In the genomic region with DNA sequence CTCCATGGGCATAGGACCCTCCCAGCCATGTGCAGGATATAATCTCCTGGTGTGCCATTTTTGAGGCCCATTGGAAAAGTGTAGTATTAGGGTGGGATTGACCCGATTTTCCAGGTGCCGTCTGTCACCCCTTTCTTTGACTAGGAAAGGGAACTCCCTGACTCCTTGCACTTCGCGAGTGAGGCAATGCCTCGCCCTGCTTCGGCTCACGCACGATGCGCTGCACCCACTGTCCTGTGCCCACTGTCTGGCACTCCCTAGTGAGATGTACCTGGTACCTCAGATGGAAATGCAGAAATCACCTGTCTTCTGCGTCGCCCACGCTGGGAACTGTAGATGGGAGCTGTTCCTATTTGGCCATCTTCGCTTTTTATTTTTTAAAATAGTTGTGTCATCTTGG, we compare ENCODE assay signal across 1 cellular context. TPM values are rescaled to one million over a fixed set of nuclear protein-coding genes. Genes with fewer than 3 reads are reported as not detected.
DNase-seq lines count a peak whose midpoint lies in the region.
"Not testable (repeated sequence)": the region's sequence is repeated elsewhere in the genome, so short reads cannot be mapped to it uniquely, and the experiment has no call there.

No MANE protein-coding gene starts in this region.

- not testable (repeated sequence) for H3K18ac ChIP-seq in mesenchymal stem cell (ENCODE audit: low read depth in 1 of 2, low read length in 2 of 2)

- H4K91ac ChIP-seq in mesenchymal stem cell (ENCODE audit: low read length) = peak overlapping the region; percentile 15

- not testable (repeated sequence) for H2BK12ac ChIP-seq in mesenchymal stem cell (ENCODE audit: low read length in 2 of 2)

- H2AFZ ChIP-seq in mesenchymal stem cell (ENCODE audit: low read depth, low read length) = not testable (repeated sequence)

- H3K4me3 ChIP-seq in mesenchymal stem cell (ENCODE audit: insufficient read depth in 1 of 2, low read depth in 1 of 2, low read length in 2 of 2) = not testable (repeated sequence)

- H3K27ac ChIP-seq in mesenchymal stem cell (ENCODE audit: low read length, poor library complexity, severe bottlenecking) = not testable (repeated sequence)

- not testable (repeated sequence) for H3K23ac ChIP-seq in mesenchymal stem cell (ENCODE audit: low read length in 2 of 2)

- H3K4me2 ChIP-seq in mesenchymal stem cell (ENCODE audit: low read length, poor library complexity, severe bottlenecking) = not testable (repeated sequence)

- not testable (repeated sequence) for H2BK5ac ChIP-seq in mesenchymal stem cell (ENCODE audit: low read depth, low read length, poor library complexity, severe bottlenecking)

- not testable (repeated sequence) for DNase-seq in mesenchymal stem cell

- not testable (repeated sequence) for H3K4ac ChIP-seq in mesenchymal stem cell (ENCODE audit: low read depth in 1 of 2, low read length in 2 of 2)

- 94% methylated on average over 13 of the region's 13 CpGs for WGBS in mesenchymal stem cell

- H2BK120ac ChIP-seq in mesenchymal stem cell (ENCODE audit: low read depth, low read length) = not testable (repeated sequence)

- not testable (repeated sequence) for H3K79me1 ChIP-seq in mesenchymal stem cell (replicated peaks; ENCODE audit: low read length, poor library complexity, severe bottlenecking)

- not testable (repeated sequence) for H4K8ac ChIP-seq in mesenchymal stem cell (ENCODE audit: low read length)

- H3K36me3 ChIP-seq in mesenchymal stem cell (ENCODE audit: control insufficient read depth in 1 of 2, insufficient read depth in 2 of 2, low read depth in 1 of 2, low read length in 2 of 2) = peaks cover 7 to 44% of the 10 kb centered on the region in 2 experiments

- H3K9me3 ChIP-seq in mesenchymal stem cell (ENCODE audit: control insufficient read depth, low read length) = not testable (repeated sequence)

- H3K4me1 ChIP-seq in mesenchymal stem cell (ENCODE audit: control insufficient read depth, insufficient read depth, low read depth, low read length) = not testable (repeated sequence)

- not testable (repeated sequence) for H3K27me3 ChIP-seq in mesenchymal stem cell (ENCODE audit: control insufficient read depth in 1 of 2, insufficient read depth in 1 of 2, low read length in 2 of 2)

- H2AK5ac ChIP-seq in mesenchymal stem cell (ENCODE audit: low read length, severe bottlenecking) = not testable (repeated sequence)

- H3K9ac ChIP-seq in mesenchymal stem cell (ENCODE audit: low read length) = not testable (repeated sequence)

- not testable (repeated sequence) for H2BK15ac ChIP-seq in mesenchymal stem cell (ENCODE audit: low read depth, poor library complexity, severe bottlenecking)

- not testable (repeated sequence) for H3K14ac ChIP-seq in mesenchymal stem cell (ENCODE audit: low read length in 2 of 2)

RNA-seq across cellular contexts. Expression of a gene that starts 32.8 kb away (rescaled TPM):
- 6.5 TPM for polyA plus RNA-seq in mesenchymal stem cell (2013, experiment 1 of 2)
- polyA plus RNA-seq in mesenchymal stem cell (2013, experiment 2 of 2) = 7.6 TPM

RNA-seq across cellular contexts. Expression of a gene that starts 50.0 kb away (rescaled TPM):
- polyA plus RNA-seq in mesenchymal stem cell (2013, experiment 1 of 2) = 78.2 TPM
- 83.8 TPM for polyA plus RNA-seq in mesenchymal stem cell (2013, experiment 2 of 2)
